In the genomic region with DNA sequence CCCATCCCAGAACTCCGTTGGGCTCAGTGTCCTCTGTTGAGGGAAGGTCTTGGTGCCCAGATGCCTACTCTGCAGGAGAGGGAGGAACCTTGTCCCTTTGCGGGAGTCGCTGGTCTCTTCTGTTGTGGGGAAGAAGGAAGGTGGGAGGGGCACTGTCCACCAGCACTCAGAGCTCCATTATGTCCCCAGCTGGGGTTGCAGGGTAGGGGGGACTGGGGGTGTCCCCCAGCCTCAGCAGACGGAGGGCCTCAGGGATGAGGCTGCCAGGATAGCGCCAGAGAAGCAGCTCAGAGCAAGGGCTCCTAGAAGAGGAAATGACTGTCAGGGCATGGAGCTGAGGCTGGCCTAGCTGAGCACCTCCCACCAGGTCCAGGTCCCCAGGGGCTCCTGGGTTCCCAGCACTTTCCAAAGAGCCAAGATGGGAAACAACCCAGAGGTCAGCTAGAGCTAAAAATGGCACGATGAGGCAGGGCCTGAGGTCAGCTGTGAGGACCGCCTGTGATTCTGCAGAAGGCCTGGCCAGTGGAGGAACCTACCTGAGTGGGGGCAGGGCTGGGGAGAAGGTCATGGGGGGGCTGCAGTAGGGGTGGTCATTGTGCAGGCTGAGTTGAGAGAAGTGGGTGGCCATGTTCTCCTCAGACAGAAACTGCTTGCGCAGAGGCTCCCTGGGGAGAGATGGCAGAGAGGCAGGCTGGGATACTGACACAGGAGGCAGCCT, we compare ENCODE assay signal across 9 cellular contexts. TPM values are rescaled to one million over a fixed set of nuclear protein-coding genes. Genes with fewer than 3 reads are reported as not detected.
A peak's percentile ranks its signal among the peaks of the same experiment; 100 is the strongest.
DNase-seq lines count a peak whose midpoint lies in the region; ATAC-seq and TF ChIP-seq lines count a peak whose summit lies in the region.
"Had no signal": no experiment of that assay in that cellular context is flagged by ENCODE, and none has a peak within 500 bp of the region (broad histone marks: within the 10 kb centered on the region; RNA-seq: fewer than 3 reads in every experiment).

No MANE protein-coding gene starts in this region.

- H3K9me3 Mint-ChIP-seq in HFFc6: peaks cover 11% of the 10 kb centered on the region
- no peaks in the 10 kb centered on the region for H3K9me3 Mint-ChIP-seq in activated naive CD4-positive, alpha-beta T cell treated with anti-CD3 and anti-CD28 coated beads, Interleukin-2, amount 10 ng/mL, durations not matched to agents 7 days and 5 days
- no peaks in the 10 kb centered on the region for H3K9me3 Mint-ChIP-seq in stimulated activated naive CD8-positive, alpha-beta T cell treated with anti-CD3 and anti-CD28 coated beads, Interleukin-15, Interleukin-2, amounts not matched to agents 100 ng/mL and 50 ng/mL, for 24 hours

- peak overlapping the region; percentile 99 for H3K4me3 Mint-ChIP-seq in HFFc6
- H3K4me3 Mint-ChIP-seq in activated naive CD4-positive, alpha-beta T cell treated with anti-CD3 and anti-CD28 coated beads, Interleukin-2, amount 10 ng/mL, durations not matched to agents 7 days and 5 days: peak overlapping the region; percentile 90
- H3K4me3 Mint-ChIP-seq in stimulated activated naive CD8-positive, alpha-beta T cell treated with anti-CD3 and anti-CD28 coated beads, Interleukin-15, Interleukin-2, amounts not matched to agents 100 ng/mL and 50 ng/mL, for 24 hours: peak overlapping the region; percentile 85

- H3K36me3 ChIP-seq in ACC112 (ENCODE audit: insufficient read depth, low read length): no peaks in the 10 kb centered on the region
- H3K36me3 ChIP-seq in iPS-15b (ENCODE audit: control insufficient read depth, insufficient read depth, low read length): peaks cover 25% of the 10 kb centered on the region

- H3K27ac Mint-ChIP-seq in HFFc6: peak overlapping the region; percentile 98
- H3K27ac Mint-ChIP-seq in activated naive CD4-positive, alpha-beta T cell treated with anti-CD3 and anti-CD28 coated beads, Interleukin-2, amount 10 ng/mL, durations not matched to agents 7 days and 5 days: peak overlapping the region; percentile 95
- peak overlapping the region; percentile 97 for H3K27ac Mint-ChIP-seq in stimulated activated naive CD8-positive, alpha-beta T cell treated with anti-CD3 and anti-CD28 coated beads, Interleukin-15, Interleukin-2, amounts not matched to agents 100 ng/mL and 50 ng/mL, for 24 hours

- POLR2A ChIA-PET in HEK293T (lab: Yijun Ruan, JAX): interaction anchor here (0.8 to 7.2 kb wide), 11 partner anchors 9 to 109 kb away, joined by 3 to 60 read pairs (median 4); partner anchors contain the start of genes CLDN9, KREMEN2, MMP25 and PKMYT1

- H3K4me3 ChIP-seq in ACC112 (ENCODE audit: low read depth, low read length): peak overlapping the region; percentile 93
- H3K4me3 ChIP-seq in iPS-15b (ENCODE audit: low read depth, low read length): peak overlapping the region; percentile 95

- H3K4me1 ChIP-seq in ACC112 (ENCODE audit: control insufficient read depth, insufficient read depth, low read length, unreplicated experiment) (peaks cover 10% of the 10 kb centered on the region), iPS-15b (ENCODE audit: control insufficient read depth, insufficient read depth, low read length) (peaks cover 6% of the 10 kb centered on the region)

- peaks cover 49% of the 10 kb centered on the region for H3K27me3 Mint-ChIP-seq in HFFc6 (ENCODE audit: insufficient read depth)
- H3K27me3 Mint-ChIP-seq in activated naive CD4-positive, alpha-beta T cell treated with anti-CD3 and anti-CD28 coated beads, Interleukin-2, amount 10 ng/mL, durations not matched to agents 7 days and 5 days: peaks cover 35% of the 10 kb centered on the region
- no peaks in the 10 kb centered on the region for H3K27me3 Mint-ChIP-seq in stimulated activated naive CD8-positive, alpha-beta T cell treated with anti-CD3 and anti-CD28 coated beads, Interleukin-15, Interleukin-2, amounts not matched to agents 100 ng/mL and 50 ng/mL, for 24 hours

- H3K9ac ChIP-seq in iPS-15b (ENCODE audit: low read depth, low read length): peak overlapping the region; percentile 87

- no peak for ATAC-seq in HG02642 (IDR thresholded peaks at IDR 0.05; ENCODE audit: poor library complexity, unreplicated experiment)
- no peak for ATAC-seq in GM21515 (IDR thresholded peaks at IDR 0.05; ENCODE audit: unreplicated experiment)

- no peak for TF ChIP-seq CTCF in HFFc6 (IDR thresholded peaks at IDR 0.05)

- H3K36me3 Mint-ChIP-seq in HFFc6 (ENCODE audit: low read depth): peaks cover 45% of the 10 kb centered on the region
- H3K36me3 Mint-ChIP-seq in activated naive CD4-positive, alpha-beta T cell treated with anti-CD3 and anti-CD28 coated beads, Interleukin-2, amount 10 ng/mL, durations not matched to agents 7 days and 5 days: peaks cover 20% of the 10 kb centered on the region
- peaks cover 19% of the 10 kb centered on the region for H3K36me3 Mint-ChIP-seq in stimulated activated naive CD8-positive, alpha-beta T cell treated with anti-CD3 and anti-CD28 coated beads, Interleukin-15, Interleukin-2, amounts not matched to agents 100 ng/mL and 50 ng/mL, for 24 hours (ENCODE audit: low read depth)

- CTCF ChIA-PET in activated naive CD4-positive, alpha-beta T cell treated with anti-CD3 and anti-CD28 coated beads, Interleukin-2, amount 10 ng/mL, durations not matched to agents 7 days and 5 days (lab: Charles Lee): interaction anchor here (1.2 to 18.9 kb wide), 6 partner anchors 9 to 143 kb away, joined by 3 to 300 read pairs (median 7); partner anchors contain the start of gene CLDN9
- CTCF ChIA-PET in HEK293T (lab: Yijun Ruan, JAX): interaction anchor here (0.6 to 4.5 kb wide), 3 partner anchors 9 to 107 kb away, joined by 3 to 38 read pairs (median 3); no protein-coding TSS in a partner anchor

- peak overlapping the region; percentile 99 for H3K27ac ChIP-seq in ACC112 (ENCODE audit: low read depth, low read length)

- DNase-seq in HFFc6 (peak; percentile 17), HEK293T (ENCODE audit: extremely low spot score) (no peak)
- DNase-seq in activated naive CD4-positive, alpha-beta T cell treated with anti-CD3 and anti-CD28 coated beads, Interleukin-2, amount 10 ng/mL, durations not matched to agents 7 days and 5 days: no peak

- H2AFZ ChIP-seq in ACC112 (ENCODE audit: low read length, unreplicated experiment): no peak overlapping the region

- H3K27me3 ChIP-seq in ACC112 (ENCODE audit: insufficient read depth, low read length) (no peaks in the 10 kb centered on the region), iPS-15b (ENCODE audit: control insufficient read depth, insufficient read depth, low read length) (no peaks in the 10 kb centered on the region)

- H3K9me3 ChIP-seq in iPS-15b (ENCODE audit: control insufficient read depth, insufficient read depth, low read length): no peaks in the 10 kb centered on the region

- H3K4me1 Mint-ChIP-seq in HFFc6 (ENCODE audit: low read depth): peaks cover 33% of the 10 kb centered on the region
- H3K4me1 Mint-ChIP-seq in activated naive CD4-positive, alpha-beta T cell treated with anti-CD3 and anti-CD28 coated beads, Interleukin-2, amount 10 ng/mL, durations not matched to agents 7 days and 5 days: peaks cover 67% of the 10 kb centered on the region
- peaks cover 52% of the 10 kb centered on the region for H3K4me1 Mint-ChIP-seq in stimulated activated naive CD8-positive, alpha-beta T cell treated with anti-CD3 and anti-CD28 coated beads, Interleukin-15, Interleukin-2, amounts not matched to agents 100 ng/mL and 50 ng/mL, for 24 hours (ENCODE audit: low read depth)

- no peaks in the 10 kb centered on the region for H3K79me2 ChIP-seq in ACC112 (ENCODE audit: control insufficient read depth, insufficient read depth, low read length, unreplicated experiment)

TF ChIP-seq in HEK293T, 16 proteins besides CTCF, POLR2A, EP300 and RAD21:
- TF ChIP-seq LEF1 (IDR thresholded peaks at IDR 0.05; ENCODE audit: borderline replicate concordance) (no peak), CTBP1 (IDR thresholded peaks at IDR 0.05; ENCODE audit: borderline replicate concordance) (no peak), FOXM1 (IDR thresholded peaks at IDR 0.05; ENCODE audit: borderline replicate concordance) (no peak), TARDBP (IDR thresholded peaks at IDR 0.05) (no peak), BHLHE40 (IDR thresholded peaks at IDR 0.05; ENCODE audit: borderline replicate concordance) (no peak), ZNF384 (IDR thresholded peaks at IDR 0.05) (no peak), ELF4 (IDR thresholded peaks at IDR 0.05) (no peak), PKNOX1 (IDR thresholded peaks at IDR 0.05) (no peak), ARNT (IDR thresholded peaks at IDR 0.05) (no peak), SUZ12 (IDR thresholded peaks at IDR 0.05) (no peak), NFRKB (IDR thresholded peaks at IDR 0.05) (no peak), HDGF (IDR thresholded peaks at IDR 0.05; ENCODE audit: borderline replicate concordance) (no peak), FOXK2 (IDR thresholded peaks at IDR 0.05) (no peak), FOXA1 (IDR thresholded peaks at IDR 0.05) (no peak), SP1 (IDR thresholded peaks at IDR 0.05) (no peak)

RNA-seq across cellular contexts. Expression of gene HCFC1R1, which starts 0.9 kb away (rescaled TPM):
- total RNA-seq in HFFc6 (2021; fragmentation: NEBNext Ultra II Directional; extraction: Animal tissue kit (Norgen Biotek cat#: 25700)): 10 to 100 TPM; 54.6 to 90.3 (median 83.2) TPM

RNA-seq across cellular contexts. Expression of gene THOC6, which starts 1.0 kb away (rescaled TPM):
- 10 to 100 TPM; 18.2 to 21.6 (median 19.9) TPM for total RNA-seq in HFFc6 (2021; fragmentation: NEBNext Ultra II Directional; extraction: Animal tissue kit (Norgen Biotek cat#: 25700))

RNA-seq across cellular contexts. Expression of gene TNFRSF12A, which starts 2.7 kb away (rescaled TPM):
- total RNA-seq in HFFc6 (2021; fragmentation: NEBNext Ultra II Directional; extraction: Animal tissue kit (Norgen Biotek cat#: 25700)): 100 to 1,000 TPM; 392 to 451 (median 429) TPM

RNA-seq across cellular contexts. Expression of gene CLDN6, which starts 4.9 kb away (rescaled TPM):
- total RNA-seq in HFFc6 (2021; fragmentation: NEBNext Ultra II Directional; extraction: Animal tissue kit (Norgen Biotek cat#: 25700)): under 1 TPM in 1 of 6 experiments, not detected in 5; 0.21 TPM
- total RNA-seq: left cardiac atrium had no signal

RNA-seq across cellular contexts. Expression of gene CLDN9, which starts 10.1 kb away (rescaled TPM):
- total RNA-seq in HFFc6 (2021; fragmentation: NEBNext Ultra II Directional; extraction: Animal tissue kit (Norgen Biotek cat#: 25700)): not detected
